Comparison of ENCODE assay signal across 22 cellular contexts in genomic region chr12:45138609-45139008, GRCh38.
"Had no signal": no experiment of that assay in that cellular context is flagged by ENCODE, and none has a peak within 500 bp of the region (broad histone marks: within the 10 kb centered on the region; RNA-seq: fewer than 3 reads in every experiment).

No MANE protein-coding gene starts in this region.

- DNase-seq: activated B cell treated with CpG ODN at 0.5 μM for 24 hours; activated CD4-positive, alpha-beta memory T cell treated with anti-CD3 and anti-CD28 coated beads, Interleukin-2, amount 10 ng/mL, durations not matched to agents 7 days and 5 days; activated CD4-positive, alpha-beta T cell treated with anti-CD3 and anti-CD28 coated beads for 36 hours; activated CD4-positive, alpha-beta T cell treated with anti-CD3 and anti-CD28 coated beads, Interleukin-2, amount 50 U/mL, for 1 hour; activated CD8-positive, alpha-beta memory T cell treated with anti-CD3 and anti-CD28 coated beads, Interleukin-2, amount 50 U/mL, for 4 hours; activated gamma-delta T cell treated with Interleukin-2 at 50 U/mL for 16 hours; activated naive CD4-positive, alpha-beta T cell treated with anti-CD3 and anti-CD28 coated beads, Interleukin-2, amount 10 ng/mL, durations not matched to agents 7 days and 5 days; activated naive CD8-positive, alpha-beta T cell treated with anti-CD3 and anti-CD28 coated beads for 36 hours; activated T-cell treated with anti-CD3 and anti-CD28 coated beads, Interleukin-2, amount 50 U/mL, for 72 hours; brain microvascular endothelial cell; NCI-H1105; NCI-H1436; NCI-H1694 treated with DMSO at 0.1 percent for 48 hours; NCI-H2029 treated with DMSO at 0.1 percent for 48 hours; NCI-H345; NCI-H510A; NCI-H526 treated with DMSO at 0.1 percent for 48 hours; NCI-H82; PC-3; SHP77 treated with DMSO at 0.1 percent for 48 hours had no signal

- H3K27ac ChIP-seq: brain microvascular endothelial cell, cardiac muscle cell had no signal

- FAIRE-seq: RCC 7860 had no signal

- H3K36me3 ChIP-seq: brain microvascular endothelial cell, cardiac muscle cell had no signal

- H3K4me3 ChIP-seq: cardiac muscle cell had no signal

- ATAC-seq: activated CD4-positive, alpha-beta T cell treated with anti-CD3 and anti-CD28 coated beads for 36 hours; activated T-cell treated with anti-CD3 and anti-CD28 coated beads, Interleukin-2, amount 50 U/mL, for 72 hours; PC-3 had no signal

- H3K27me3 ChIP-seq: brain microvascular endothelial cell, cardiac muscle cell had no signal
